18 cellular contexts compared by ENCODE assay signal in the genomic region with DNA sequence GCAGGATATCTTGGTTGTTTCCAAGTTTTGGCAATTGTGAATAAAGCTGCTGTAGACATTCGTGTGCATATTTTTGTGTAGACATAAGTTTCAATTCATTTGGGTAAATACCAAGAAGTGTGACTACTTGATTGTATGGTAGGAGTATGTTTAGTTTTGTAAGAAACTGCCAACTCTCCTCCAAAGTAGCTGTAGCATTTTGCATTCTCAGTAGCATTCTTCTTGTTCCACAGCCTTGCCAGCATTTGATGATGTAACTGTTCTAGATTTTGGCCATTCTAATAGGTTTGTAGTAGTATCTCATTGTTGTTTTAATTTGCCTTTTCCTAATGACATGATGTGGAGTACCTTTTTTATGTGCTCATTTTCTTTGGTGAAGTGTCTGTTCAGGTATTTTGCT. TPM values are rescaled to one million over a fixed set of nuclear protein-coding genes. Genes with fewer than 3 reads are reported as not detected.
DNase-seq lines count a peak whose midpoint lies in the region; ATAC-seq, FAIRE-seq and TF ChIP-seq lines count a peak whose summit lies in the region.
"Had no signal": no experiment of that assay in that cellular context is flagged by ENCODE, and none has a peak within 500 bp of the region (broad histone marks: within the 10 kb centered on the region; RNA-seq: fewer than 3 reads in every experiment).

No MANE protein-coding gene starts in this region.

- H3K27me3 Mint-ChIP-seq in Calu3 (ENCODE audit: unreplicated experiment) (no peaks in the 10 kb centered on the region), astrocyte (ENCODE audit: low read depth, unreplicated experiment) (no peaks in the 10 kb centered on the region), CD14-positive monocyte (ENCODE audit: low read depth in 3 of 3) (peaks cover 0 to 2% (median 0%) of the 10 kb centered on the region in 3 donors)
- no peaks in the 10 kb centered on the region for H3K27me3 Mint-ChIP-seq in activated CD8-positive, alpha-beta memory T cell treated with anti-CD3 and anti-CD28 coated beads, Interleukin-2, amount 10 ng/mL, durations not matched to agents 7 days and 5 days
- H3K27me3 Mint-ChIP-seq: CD4-positive, alpha-beta T cell had no signal

- H2BK120ac ChIP-seq in IMR-90 (ENCODE audit: low read depth, low read length), result no peak overlapping the region

- no peak overlapping the region for H3K56ac ChIP-seq in IMR-90 (ENCODE audit: extremely low read depth, insufficient read depth, low read length)

- ATAC-seq in IMR-90 (ENCODE audit: low read depth), result peak; percentile 46
- no peak for ATAC-seq in activated CD8-positive, alpha-beta memory T cell treated with anti-CD3 and anti-CD28 coated beads, Interleukin-2, amount 10 ng/mL, durations not matched to agents 7 days and 5 days
- ATAC-seq: K562 had no signal

- no TSS peak for BruUV-seq in Calu3 (replicated peaks; lab: Mats Ljungman, UMichigan)
- BruUV-seq in IMR-90 (replicated peaks; lab: Mats Ljungman, UMichigan), result no TSS peak

- H3K14ac ChIP-seq in IMR-90 (replicated peaks; ENCODE audit: low read depth, low read length), result no peak overlapping the region

- H2BK20ac ChIP-seq in IMR-90 (ENCODE audit: low read depth, low read length), result no peak overlapping the region

- H3K9ac ChIP-seq in IMR-90 (ENCODE audit: low read depth, low read length), result no peak overlapping the region
- no peak overlapping the region for H3K9ac ChIP-seq in astrocyte (ENCODE audit: low read length)
- H3K9ac ChIP-seq: BLaER1 treated with 17β-estradiol and CSF1 and Interleukin-3, amounts not matched to agents 10 nM and 100 nM had no signal

- H4K20me1 ChIP-seq in IMR-90 (ENCODE audit: insufficient read depth, low read length) (no peaks in the 10 kb centered on the region), astrocyte (ENCODE audit: insufficient read depth, low read length) (no peaks in the 10 kb centered on the region)
- H4K20me1 ChIP-seq: BLaER1 treated with 17β-estradiol and CSF1 and Interleukin-3, amounts not matched to agents 10 nM and 100 nM had no signal

- H3K4me1 Mint-ChIP-seq in Calu3 (ENCODE audit: low read depth, unreplicated experiment), result peaks cover 25% of the 10 kb centered on the region
- peaks cover 2% of the 10 kb centered on the region for H3K4me1 Mint-ChIP-seq in astrocyte (ENCODE audit: low read depth, unreplicated experiment)
- no peaks in the 10 kb centered on the region for H3K4me1 Mint-ChIP-seq in activated CD8-positive, alpha-beta memory T cell treated with anti-CD3 and anti-CD28 coated beads, Interleukin-2, amount 10 ng/mL, durations not matched to agents 7 days and 5 days
- peaks cover 9% of the 10 kb centered on the region for H3K4me1 Mint-ChIP-seq in CD14-positive monocyte

- no peak overlapping the region for H3K23ac ChIP-seq in IMR-90 (ENCODE audit: low read depth, low read length)

- H4K8ac ChIP-seq in IMR-90 (ENCODE audit: low read depth in 2 of 2, low read length in 2 of 2), result no peak overlapping the region

- H3K4me1 ChIP-seq in IMR-90 (ENCODE audit: control insufficient read depth, insufficient read depth, low read length), result no peaks in the 10 kb centered on the region; the same call in 1 of the 2 replicates
- H3K4me1 ChIP-seq in astrocyte (ENCODE audit: insufficient read depth, low read length), result no peaks in the 10 kb centered on the region
- H3K4me1 ChIP-seq: BLaER1 treated with 17β-estradiol and CSF1 and Interleukin-3, amounts not matched to agents 10 nM and 100 nM; HAP-1 had no signal

- POLR2A ChIA-PET in IMR-90 (lab: Charles Lee; ENCODE audit: unreplicated experiment), result no interaction called here

- H3K79me1 ChIP-seq in IMR-90 (ENCODE audit: low read depth in 1 of 2, low read length in 2 of 2), result no peaks in the 10 kb centered on the region

- no peak overlapping the region for H3K27ac ChIP-seq in IMR-90 (ENCODE audit: insufficient read depth, low read length)
- no peak overlapping the region for H3K27ac ChIP-seq in astrocyte (ENCODE audit: low read depth, low read length)
- H3K27ac ChIP-seq: BLaER1 treated with 17β-estradiol and CSF1 and Interleukin-3, amounts not matched to agents 10 nM and 100 nM; HL-60 had no signal

- H2BK15ac ChIP-seq in IMR-90 (ENCODE audit: low read depth, low read length), result no peak overlapping the region

- H4K5ac ChIP-seq in IMR-90 (ENCODE audit: low read depth, low read length), result no peak overlapping the region

- H3K4me3 ChIP-seq in IMR-90 (ENCODE audit: insufficient read depth, low read depth, low read length) (no peak overlapping the region), astrocyte (ENCODE audit: insufficient read depth, low read depth, low read length) (no peak overlapping the region)
- H3K4me3 ChIP-seq: BLaER1 treated with 17β-estradiol and CSF1 and Interleukin-3, amounts not matched to agents 10 nM and 100 nM; HAP-1; K562 had no signal

- FAIRE-seq in astrocyte (lab: Jason Lieb, UNC), result no peak
- FAIRE-seq: G401.6, K562 had no signal

- H2BK5ac ChIP-seq in IMR-90 (ENCODE audit: low read depth, low read length, poor library complexity, severe bottlenecking), result no peak overlapping the region

- H3K36me3 ChIP-seq in IMR-90 (ENCODE audit: control insufficient read depth, insufficient read depth, low read length), result no peaks in the 10 kb centered on the region
- H3K36me3 ChIP-seq in astrocyte (ENCODE audit: insufficient read depth, low read length), result no peaks in the 10 kb centered on the region
- H3K36me3 ChIP-seq: BLaER1 treated with 17β-estradiol and CSF1 and Interleukin-3, amounts not matched to agents 10 nM and 100 nM; HAP-1 had no signal

- DNase-seq in Calu3, result no peak
- DNase-seq in IMR-90, result peak; percentile 39
- peak; percentile 36 for DNase-seq in astrocyte (ENCODE audit: low read depth)
- DNase-seq in fibroblast of peridontal ligament (ENCODE audit: extremely low read depth), result peak; percentile 67
- no peak for DNase-seq in DMS153 treated with DMSO at 0.1 percent for 48 hours (lab: John Stamatoyannopoulos, UW; ENCODE audit: unreplicated experiment)
- DNase-seq in activated CD8-positive, alpha-beta memory T cell treated with anti-CD3 and anti-CD28 coated beads, Interleukin-2, amount 10 ng/mL, durations not matched to agents 7 days and 5 days, result no peak
- no peak for DNase-seq in KBM-7
- no peak for DNase-seq in CD14-positive monocyte (ENCODE audit: low spot score)
- DNase-seq: 8988T; CD4-positive, alpha-beta T cell; DMS79 treated with DMSO at 0.1 percent for 48 hours; EL; GOT3 had no signal

- H3K27ac Mint-ChIP-seq in Calu3 (ENCODE audit: unreplicated experiment) (peak overlapping the region; percentile 2), astrocyte (ENCODE audit: unreplicated experiment) (no peak overlapping the region), CD14-positive monocyte (no peak overlapping the region)
- no peak overlapping the region for H3K27ac Mint-ChIP-seq in activated CD8-positive, alpha-beta memory T cell treated with anti-CD3 and anti-CD28 coated beads, Interleukin-2, amount 10 ng/mL, durations not matched to agents 7 days and 5 days
- H3K27ac Mint-ChIP-seq: CD4-positive, alpha-beta T cell had no signal

- H2AK5ac ChIP-seq in IMR-90 (ENCODE audit: low read depth, low read length), result no peak overlapping the region

- CTCF ChIA-PET in Calu3 (lab: Charles Lee), result no interaction called here
- CTCF ChIA-PET in IMR-90 (lab: Yijun Ruan, JAX), result no interaction called here
- CTCF ChIA-PET in activated CD8-positive, alpha-beta memory T cell treated with anti-CD3 and anti-CD28 coated beads, Interleukin-2, amount 10 ng/mL, durations not matched to agents 7 days and 5 days (lab: Charles Lee), result no interaction called here

- H3K4me3 Mint-ChIP-seq in Calu3 (ENCODE audit: low read depth, unreplicated experiment) (no peak overlapping the region), astrocyte (ENCODE audit: unreplicated experiment) (no peak overlapping the region), CD14-positive monocyte (no peak overlapping the region)
- H3K4me3 Mint-ChIP-seq in activated CD8-positive, alpha-beta memory T cell treated with anti-CD3 and anti-CD28 coated beads, Interleukin-2, amount 10 ng/mL, durations not matched to agents 7 days and 5 days, result no peak overlapping the region
- H3K4me3 Mint-ChIP-seq: CD4-positive, alpha-beta T cell had no signal

- TF ChIP-seq POLR2A in IMR-90 (IDR thresholded peaks at IDR 0.05; ENCODE audit: low read depth, low read length), result no peak

- TF ChIP-seq RAD21 in IMR-90 (IDR thresholded peaks at IDR 0.05; ENCODE audit: low read length), result no peak

- TF ChIP-seq CTCF in Calu3 (IDR thresholded peaks at IDR 0.05; ENCODE audit: unreplicated experiment) (no peak), IMR-90 (conservative IDR thresholded peaks at IDR 0.05; ENCODE audit: low read depth, low read length) (no peak), astrocyte (IDR thresholded peaks at IDR 0.05; ENCODE audit: insufficient read depth, low read depth, low read length) (no peak), CD14-positive monocyte (IDR thresholded peaks at IDR 0.05) (no peak)

- no peak overlapping the region for H2AK9ac ChIP-seq in IMR-90 (replicated peaks; ENCODE audit: low read depth, low read length, poor library complexity)

- H3K79me2 ChIP-seq in astrocyte (ENCODE audit: insufficient read depth, low read length), result no peaks in the 10 kb centered on the region

- H3K36me3 Mint-ChIP-seq in Calu3 (ENCODE audit: insufficient read depth, unreplicated experiment) (no peaks in the 10 kb centered on the region), astrocyte (ENCODE audit: low read depth, unreplicated experiment) (no peaks in the 10 kb centered on the region), CD14-positive monocyte (no peaks in the 10 kb centered on the region)
- no peaks in the 10 kb centered on the region for H3K36me3 Mint-ChIP-seq in activated CD8-positive, alpha-beta memory T cell treated with anti-CD3 and anti-CD28 coated beads, Interleukin-2, amount 10 ng/mL, durations not matched to agents 7 days and 5 days

- no peaks in the 10 kb centered on the region for H3K27me3 ChIP-seq in IMR-90 (ENCODE audit: control insufficient read depth, insufficient read depth, low read length)
- no peaks in the 10 kb centered on the region for H3K27me3 ChIP-seq in astrocyte (ENCODE audit: insufficient read depth, low read length)
- H3K27me3 ChIP-seq: BLaER1 treated with 17β-estradiol and CSF1 and Interleukin-3, amounts not matched to agents 10 nM and 100 nM had no signal

- H3K4ac ChIP-seq in IMR-90 (ENCODE audit: low read depth, low read length), result no peak overlapping the region

- H3K9me1 ChIP-seq in IMR-90 (ENCODE audit: insufficient read depth, low read length), result no peaks in the 10 kb centered on the region; the same call in 1 of the 2 replicates

- H3K4me2 ChIP-seq in IMR-90 (ENCODE audit: low read depth, low read length), result no peak overlapping the region
- no peak overlapping the region for H3K4me2 ChIP-seq in astrocyte (ENCODE audit: low read length)
- H3K4me2 ChIP-seq: BLaER1 treated with 17β-estradiol and CSF1 and Interleukin-3, amounts not matched to agents 10 nM and 100 nM had no signal

- no CpG with 5 or more reads among the region's 1 CpG for WGBS in IMR-90 (ENCODE audit: extremely low coverage in 2 of 2, insufficient read length in 1 of 2), 2 experiments

- dilution Hi-C loops in IMR-90 (cut with HindIII; ENCODE audit: low sequenced_read_pairs, unreplicated experiment), result no loop called here

- intact Hi-C loops in Calu3 (cut with micrococcal nuclease; ENCODE audit: unreplicated experiment), result loop anchor here (5.0 kb wide), 1 partner anchor 108 kb away; the partner anchor contains the start of gene PTGS2
- intact Hi-C loops in IMR-90 (cut with micrococcal nuclease), result no loop called here
- intact Hi-C loops in CD14-positive monocyte (cut with micrococcal nuclease), result no loop called here

- H2AFZ ChIP-seq in IMR-90 (replicated peaks; ENCODE audit: low read length, poor library complexity), result no peak overlapping the region
- H2AFZ ChIP-seq in astrocyte (ENCODE audit: low read depth, low read length), result no peak overlapping the region

- in situ Hi-C loops in IMR-90 (cut with MboI; ENCODE audit: low sequenced_read_pairs) (no loop called here), KBM-7 (cut with MboI; ENCODE audit: low pct_unique_long_range_greater_than_20kb, low sequenced_read_pairs) (no loop called here)

- no peak overlapping the region for H4K91ac ChIP-seq in IMR-90 (ENCODE audit: insufficient read depth, low read depth, low read length)

- H3K9me3 ChIP-seq in IMR-90 (ENCODE audit: control insufficient read depth, insufficient read depth, low read length) (no peaks in the 10 kb centered on the region), astrocyte (ENCODE audit: insufficient read depth, low read depth, low read length) (no peaks in the 10 kb centered on the region)
- H3K9me3 ChIP-seq: BLaER1 treated with 17β-estradiol and CSF1 and Interleukin-3, amounts not matched to agents 10 nM and 100 nM; HAP-1 had no signal

- H3K18ac ChIP-seq in IMR-90 (ENCODE audit: low read depth, low read length), result no peak overlapping the region

- H3K9me3 Mint-ChIP-seq in Calu3 (ENCODE audit: low read depth, unreplicated experiment) (no peaks in the 10 kb centered on the region), astrocyte (ENCODE audit: unreplicated experiment) (no peaks in the 10 kb centered on the region), CD14-positive monocyte (peaks cover 0 to 2% (median 0%) of the 10 kb centered on the region in 7 donors)
- H3K9me3 Mint-ChIP-seq in activated CD8-positive, alpha-beta memory T cell treated with anti-CD3 and anti-CD28 coated beads, Interleukin-2, amount 10 ng/mL, durations not matched to agents 7 days and 5 days (ENCODE audit: low read depth), result no peaks in the 10 kb centered on the region
- H3K9me3 Mint-ChIP-seq: CD4-positive, alpha-beta T cell had no signal

RNA-seq across cellular contexts. Expression of gene PLA2G4A, which starts 38.6 kb away (rescaled TPM):
- total RNA-seq in Calu3 (2022) (29.8 and 36.0 TPM in 2 replicates), IMR-90 (2012; rRNA removed) (3.8 and 4.4 TPM in 2 replicates), astrocyte (1.4 and 1.9 TPM in 2 replicates)
- polyA plus RNA-seq in IMR-90 (2012; rRNA removed) (1.6 TPM in 2 replicates), CD14-positive monocyte (1 to 10 TPM; 1.4 to 4.5 TPM)
- 0.22 and 0.39 TPM in 2 replicates for polyA plus RNA-seq in IMR-90 (2012; cell fraction: cytosol; rRNA removed)
- polyA plus RNA-seq in IMR-90 (2012; cell fraction: nucleus; rRNA removed; ENCODE audit: low replicate concordance), result 0.04 and 0.80 TPM in 2 replicates
- total RNA-seq in activated CD8-positive, alpha-beta memory T cell treated with anti-CD3 and anti-CD28 coated beads, Interleukin-2, amount 10 ng/mL, durations not matched to agents 7 days and 5 days, result 1 to 10 TPM in 1 of 2 experiments, not detected in 1; 2.0 TPM
- total RNA-seq: CD4-positive, alpha-beta T cell had no signal

Comparison
In these comparisons a context has a peak if more than half of its experiments do, and no peak if none do; other contexts are left out.
1. DNase-seq: peak in IMR-90 (single experiment), astrocyte (single experiment) and fibroblast of peridontal ligament (single experiment); none in Calu3 (single experiment), DMS153 treated with DMSO at 0.1 percent for 48 hours (single experiment), activated CD8-positive, alpha-beta memory T cell treated with anti-CD3 and anti-CD28 coated beads, Interleukin-2, amount 10 ng/mL, durations not matched to agents 7 days and 5 days (single experiment), KBM-7 (single experiment) and CD14-positive monocyte (single experiment).